In the genomic region with DNA sequence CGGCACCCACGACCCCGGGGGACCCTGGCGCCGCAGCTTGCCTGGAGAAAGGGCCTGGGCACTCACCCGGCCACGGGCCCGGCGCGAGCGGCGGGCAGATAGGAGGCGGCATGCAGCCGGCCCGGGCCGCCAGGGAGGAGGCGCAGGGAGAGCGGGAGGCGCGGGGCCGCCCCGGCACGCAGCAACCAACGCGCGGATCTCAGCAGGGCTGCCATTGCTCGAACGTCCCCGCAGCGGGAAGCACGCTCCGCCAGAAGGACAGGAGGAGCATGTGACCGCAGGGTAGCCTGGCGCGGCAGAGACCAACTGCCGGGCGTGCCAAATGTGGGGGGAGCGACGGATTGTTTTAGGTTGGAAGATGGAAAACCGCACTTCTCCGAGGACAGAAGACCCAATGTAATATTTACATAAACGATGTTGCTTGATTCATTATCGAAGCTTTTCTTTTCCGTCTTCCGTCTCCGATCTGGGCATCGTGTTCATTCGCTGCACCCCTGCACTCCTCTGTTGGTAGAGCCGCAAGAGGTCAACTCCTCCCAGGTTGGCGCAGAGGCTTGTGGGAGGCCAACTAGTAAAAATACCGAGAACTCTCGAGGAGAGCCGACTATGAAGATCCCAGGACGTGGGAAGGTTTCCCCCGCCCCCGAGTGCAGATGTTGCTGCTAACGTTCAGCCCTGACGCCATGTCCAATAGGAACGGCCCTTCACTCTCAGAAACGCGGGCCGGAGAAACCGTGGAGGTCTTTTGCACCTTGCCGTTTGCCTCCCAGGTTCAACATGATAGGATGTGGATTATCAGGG, we compare ENCODE assay signal across 8 cellular contexts. TPM values are rescaled to one million over a fixed set of nuclear protein-coding genes. Genes with fewer than 3 reads are reported as not detected.
DNase-seq lines count a peak whose midpoint lies in the region; ATAC-seq, FAIRE-seq and TF ChIP-seq lines count a peak whose summit lies in the region.

A gene (minus strand): TSS at position 257 of the 801 bp plus-strand sequence. CDS start 42 bp downstream, at position 215.

- peak within 1 kb of the TSS; percentile 93 to 97 for H3K27ac Mint-ChIP-seq in natural killer cell

- H3K4me1 Mint-ChIP-seq in natural killer cell, result peaks cover 44 to 52% of the 10 kb centered on the region in 2 donors

- no peak for TF ChIP-seq CTCF in natural killer cell (IDR thresholded peaks at IDR 0.05)

- peak; percentile 88 for FAIRE-seq in H54 (lab: Jason Lieb, UNC)

- peak within 1 kb of the TSS; percentile 91 for H3K4me3 Mint-ChIP-seq in natural killer cell

- peaks cover 0 to 3% of the 10 kb centered on the region in 2 donors for H3K27me3 Mint-ChIP-seq in natural killer cell (ENCODE audit: low read depth in 2 of 2)

- intact Hi-C loops in natural killer cell (cut with micrococcal nuclease), result loop anchor here (1.0 kb wide), 2 partner anchors 172 to 365 kb away; a partner anchor contains a TSS

- ATAC-seq in natural killer cell, result peak; percentile 94 to 98 (median 95)

- TF ChIP-seq POLR2A in H54 (IDR thresholded peaks at IDR 0.05; ENCODE audit: low read depth, low read length), result peak; percentile 91

- DNase-seq in EL, result peak; percentile 96
- peak; percentile 91 for DNase-seq in H54 (ENCODE audit: insufficient read length, low spot score)
- DNase-seq in M059J (ENCODE audit: low read depth), result peak; percentile 93
- peak; percentile 93 to 96 for DNase-seq in SHP77 (lab: John Stamatoyannopoulos, UW)
- DNase-seq in activated effector memory CD4-positive, alpha-beta T cell treated with Interleukin-2 at 50 U/mL for 16 hours, result peak; percentile 83
- peak; percentile 97 for DNase-seq in fibroblast of peridontal ligament (ENCODE audit: extremely low read depth)
- DNase-seq in natural killer cell, result peak; percentile 78
- DNase-seq in stimulated activated naive CD4-positive, alpha-beta T cell treated with Interleukin-2 at 50 U/mL for 16 hours (lab: John Stamatoyannopoulos, UW), result peak; percentile 90

- H3K9me3 Mint-ChIP-seq in natural killer cell, result no peaks in the 10 kb centered on the region

- no peaks in the 10 kb centered on the region for H3K36me3 Mint-ChIP-seq in natural killer cell

RNA-seq across cellular contexts. Expression of the gene that starts here (rescaled TPM):
- total RNA-seq in M059J (2014; rRNA removed; shearing (Covaris generic)), result 36.8 and 46.7 TPM in 2 replicates
- 10 to 100 TPM; 43.5 to 53.8 (median 48.4) TPM for total RNA-seq in natural killer cell

Comparison
In these comparisons a context has a peak if more than half of its experiments do, and no peak if none do; other contexts are left out.
1. Peak in every context shown above with its lines: DNase-seq and ATAC-seq.